10 cellular contexts compared by ENCODE assay signal in genomic region chr3:46953265-46954010, GRCh38. TPM values are rescaled to one million over a fixed set of nuclear protein-coding genes. Genes with fewer than 3 reads are reported as not detected.
DNase-seq lines count a peak whose midpoint lies in the region; ATAC-seq and TF ChIP-seq lines count a peak whose summit lies in the region.
"Had no signal": no experiment of that assay in that cellular context is flagged by ENCODE, and none has a peak within 500 bp of the region (broad histone marks: within the 10 kb centered on the region; RNA-seq: fewer than 3 reads in every experiment).

No MANE protein-coding gene starts in this region.

- DNase-seq in activated CD4-positive, alpha-beta T cell treated with anti-CD3 and anti-CD28 coated beads, Interleukin-2, amount 10 ng/mL, durations not matched to agents 7 days and 5 days: no peak
- no peak for DNase-seq in activated CD4-positive, alpha-beta T cell treated with anti-CD3 and anti-CD28 coated beads for 1 hour
- peak; percentile 83 to 86 for DNase-seq in Kasumi-1 (lab: John Stamatoyannopoulos, UW)
- DNase-seq in activated naive CD8-positive, alpha-beta T cell treated with anti-CD3 and anti-CD28 coated beads, Interleukin-2, amount 50 U/mL, for 24 hours: no peak
- DNase-seq in neural progenitor cell (ENCODE audit: low spot score): no peak
- no peak for DNase-seq in stimulated activated CD4-positive, alpha-beta T cell treated with anti-CD3 and anti-CD28 coated beads, Interleukin-4, amount 100 ng/mL, for 4 hours
- no peak for DNase-seq in GM03348 (ENCODE audit: low spot score)
- DNase-seq: activated CD4-positive, CD25-positive, alpha-beta regulatory T cell; dermis blood vessel endothelial cell had no signal

- no peaks in the 10 kb centered on the region for H3K9me3 Mint-ChIP-seq in activated CD4-positive, alpha-beta T cell treated with anti-CD3 and anti-CD28 coated beads, Interleukin-2, amount 10 ng/mL, durations not matched to agents 7 days and 5 days
- H3K9me3 Mint-ChIP-seq in activated naive CD8-positive, alpha-beta T cell treated with anti-CD3 and anti-CD28 coated beads, Interleukin-2, amount 50 U/mL, for 24 hours: no peaks in the 10 kb centered on the region
- H3K9me3 Mint-ChIP-seq in stimulated activated memory B cell treated with anti-CD40 and anti-IgM and Interleukin-4, amounts not matched to agents 10 μg/mL and 1 μg/mL and 100 μg/mL, for 72 hours: no peaks in the 10 kb centered on the region
- H3K9me3 Mint-ChIP-seq in neural progenitor cell: no peaks in the 10 kb centered on the region

- no peaks in the 10 kb centered on the region for H3K36me3 ChIP-seq in neural progenitor cell

- H3K4me3 ChIP-seq in neural progenitor cell: no peak overlapping the region

- H3K4me3 Mint-ChIP-seq in activated CD4-positive, alpha-beta T cell treated with anti-CD3 and anti-CD28 coated beads, Interleukin-2, amount 10 ng/mL, durations not matched to agents 7 days and 5 days: peak overlapping the region; percentile 49
- H3K4me3 Mint-ChIP-seq in activated naive CD8-positive, alpha-beta T cell treated with anti-CD3 and anti-CD28 coated beads, Interleukin-2, amount 50 U/mL, for 24 hours: peak overlapping the region; percentile 69
- H3K4me3 Mint-ChIP-seq in stimulated activated memory B cell treated with anti-CD40 and anti-IgM and Interleukin-4, amounts not matched to agents 10 μg/mL and 1 μg/mL and 100 μg/mL, for 72 hours: peak overlapping the region; percentile 48
- H3K4me3 Mint-ChIP-seq in neural progenitor cell: no peak overlapping the region

- H3K27me3 ChIP-seq in neural progenitor cell: no peaks in the 10 kb centered on the region

- ATAC-seq in activated naive CD8-positive, alpha-beta T cell treated with anti-CD3 and anti-CD28 coated beads, Interleukin-2, amount 50 U/mL, for 24 hours: peak; percentile 53
- ATAC-seq in stimulated activated memory B cell treated with anti-CD40 and anti-IgM and Interleukin-4, amounts not matched to agents 10 μg/mL and 1 μg/mL and 100 μg/mL, for 72 hours: peak; percentile 91

- CTCF ChIA-PET in activated CD4-positive, alpha-beta T cell treated with anti-CD3 and anti-CD28 coated beads, Interleukin-2, amount 10 ng/mL, durations not matched to agents 7 days and 5 days (lab: Charles Lee): interaction anchor here (0.6 to 2.2 kb wide), 9 partner anchors 11 to 1130 kb away, joined by 3 to 5 read pairs (median 3); partner anchors contain the start of gene NBEAL2

- no peak overlapping the region for H3K4me2 ChIP-seq in neural progenitor cell

- H3K4me1 Mint-ChIP-seq in activated CD4-positive, alpha-beta T cell treated with anti-CD3 and anti-CD28 coated beads, Interleukin-2, amount 10 ng/mL, durations not matched to agents 7 days and 5 days: peaks cover 83% of the 10 kb centered on the region
- peaks cover 94% of the 10 kb centered on the region for H3K4me1 Mint-ChIP-seq in activated naive CD8-positive, alpha-beta T cell treated with anti-CD3 and anti-CD28 coated beads, Interleukin-2, amount 50 U/mL, for 24 hours
- peaks cover 93% of the 10 kb centered on the region for H3K4me1 Mint-ChIP-seq in stimulated activated memory B cell treated with anti-CD40 and anti-IgM and Interleukin-4, amounts not matched to agents 10 μg/mL and 1 μg/mL and 100 μg/mL, for 72 hours
- H3K4me1 Mint-ChIP-seq in neural progenitor cell: peaks cover 20% of the 10 kb centered on the region

- H3K4me1 ChIP-seq in neural progenitor cell: peaks cover 5% of the 10 kb centered on the region

- peaks cover 24% of the 10 kb centered on the region for H3K36me3 Mint-ChIP-seq in activated CD4-positive, alpha-beta T cell treated with anti-CD3 and anti-CD28 coated beads, Interleukin-2, amount 10 ng/mL, durations not matched to agents 7 days and 5 days (ENCODE audit: low read depth)
- peaks cover 15% of the 10 kb centered on the region for H3K36me3 Mint-ChIP-seq in activated naive CD8-positive, alpha-beta T cell treated with anti-CD3 and anti-CD28 coated beads, Interleukin-2, amount 50 U/mL, for 24 hours (ENCODE audit: low read depth)
- peaks cover 7% of the 10 kb centered on the region for H3K36me3 Mint-ChIP-seq in stimulated activated memory B cell treated with anti-CD40 and anti-IgM and Interleukin-4, amounts not matched to agents 10 μg/mL and 1 μg/mL and 100 μg/mL, for 72 hours
- H3K36me3 Mint-ChIP-seq in neural progenitor cell: peaks cover 7% of the 10 kb centered on the region

- H3K9ac ChIP-seq in neural progenitor cell: no peak overlapping the region

- H3K27ac ChIP-seq in neural progenitor cell: no peak overlapping the region

- peaks cover 98% of the 10 kb centered on the region for H3K79me2 ChIP-seq in neural progenitor cell (ENCODE audit: low read depth)

- H4K20me1 ChIP-seq in neural progenitor cell (ENCODE audit: low read depth): peaks cover 97% of the 10 kb centered on the region

- H3K27me3 Mint-ChIP-seq in activated CD4-positive, alpha-beta T cell treated with anti-CD3 and anti-CD28 coated beads, Interleukin-2, amount 10 ng/mL, durations not matched to agents 7 days and 5 days: no peaks in the 10 kb centered on the region
- no peaks in the 10 kb centered on the region for H3K27me3 Mint-ChIP-seq in activated naive CD8-positive, alpha-beta T cell treated with anti-CD3 and anti-CD28 coated beads, Interleukin-2, amount 50 U/mL, for 24 hours
- H3K27me3 Mint-ChIP-seq in stimulated activated memory B cell treated with anti-CD40 and anti-IgM and Interleukin-4, amounts not matched to agents 10 μg/mL and 1 μg/mL and 100 μg/mL, for 72 hours: no peaks in the 10 kb centered on the region
- peaks cover 7% of the 10 kb centered on the region for H3K27me3 Mint-ChIP-seq in neural progenitor cell (ENCODE audit: insufficient read depth, low read depth)

- TF ChIP-seq CTCF in neural progenitor cell (IDR thresholded peaks at IDR 0.05): no peak

- peak overlapping the region; percentile 73 for H3K27ac Mint-ChIP-seq in activated CD4-positive, alpha-beta T cell treated with anti-CD3 and anti-CD28 coated beads, Interleukin-2, amount 10 ng/mL, durations not matched to agents 7 days and 5 days
- peak overlapping the region; percentile 87 for H3K27ac Mint-ChIP-seq in activated naive CD8-positive, alpha-beta T cell treated with anti-CD3 and anti-CD28 coated beads, Interleukin-2, amount 50 U/mL, for 24 hours
- peak overlapping the region; percentile 84 for H3K27ac Mint-ChIP-seq in stimulated activated memory B cell treated with anti-CD40 and anti-IgM and Interleukin-4, amounts not matched to agents 10 μg/mL and 1 μg/mL and 100 μg/mL, for 72 hours
- H3K27ac Mint-ChIP-seq in neural progenitor cell: no peak overlapping the region

- H3F3A ChIP-seq in neural progenitor cell (ENCODE audit: low read depth): no peaks in the 10 kb centered on the region

- H2AFZ ChIP-seq in neural progenitor cell (replicated peaks): no peak overlapping the region

- no peaks in the 10 kb centered on the region for H3K9me3 ChIP-seq in neural progenitor cell (ENCODE audit: low read depth)

- POLR2A ChIA-PET in activated CD4-positive, alpha-beta T cell treated with anti-CD3 and anti-CD28 coated beads, Interleukin-2, amount 10 ng/mL, durations not matched to agents 7 days and 5 days (lab: Charles Lee): interaction anchor here (0.6 kb wide), 1 partner anchor 35 kb away, joined by 3 read pairs; no protein-coding TSS in a partner anchor

RNA-seq across cellular contexts. Expression of gene CCDC12, which starts 23.1 kb away (rescaled TPM):
- 10 to 100 TPM; 48.7 to 56.1 TPM for total RNA-seq in activated CD4-positive, alpha-beta T cell treated with anti-CD3 and anti-CD28 coated beads, Interleukin-2, amount 10 ng/mL, durations not matched to agents 7 days and 5 days
- total RNA-seq in neural progenitor cell (ENCODE audit: low replicate concordance): 17.9 and 44.0 TPM in 2 replicates

RNA-seq across cellular contexts. Expression of gene NBEAL2, which starts 26.0 kb away (rescaled TPM):
- total RNA-seq in activated CD4-positive, alpha-beta T cell treated with anti-CD3 and anti-CD28 coated beads, Interleukin-2, amount 10 ng/mL, durations not matched to agents 7 days and 5 days: 100 to 1,000 TPM; 194 to 212 TPM
- 6.3 and 19.1 TPM in 2 replicates for total RNA-seq in neural progenitor cell (ENCODE audit: low replicate concordance)

Comparison
In these comparisons a context has a peak if more than half of its experiments do, and no peak if none do; other contexts are left out.
1. DNase-seq: peak in Kasumi-1 (2 of 2); none in activated CD4-positive, alpha-beta T cell treated with anti-CD3 and anti-CD28 coated beads, Interleukin-2, amount 10 ng/mL, durations not matched to agents 7 days and 5 days (single experiment), activated CD4-positive, alpha-beta T cell treated with anti-CD3 and anti-CD28 coated beads for 1 hour (single experiment), activated naive CD8-positive, alpha-beta T cell treated with anti-CD3 and anti-CD28 coated beads, Interleukin-2, amount 50 U/mL, for 24 hours (single experiment), neural progenitor cell (single experiment), stimulated activated CD4-positive, alpha-beta T cell treated with anti-CD3 and anti-CD28 coated beads, Interleukin-4, amount 100 ng/mL, for 4 hours (0 of 2) and GM03348 (single experiment).